In genomic region chr11:6542727-6543126, GRCh38 we compare ENCODE assay signal across 19 cellular contexts. TPM values are rescaled to one million over a fixed set of nuclear protein-coding genes. Genes with fewer than 3 reads are reported as not detected.
DNase-seq lines count a peak whose midpoint lies in the region; ATAC-seq and TF ChIP-seq lines count a peak whose summit lies in the region.
"Had no signal": no experiment of that assay in that cellular context is flagged by ENCODE, and none has a peak within 500 bp of the region (broad histone marks: within the 10 kb centered on the region; RNA-seq: fewer than 3 reads in every experiment).

No MANE protein-coding gene starts in this region.

- peak overlapping the region; percentile 23 for H3K27ac Mint-ChIP-seq in CD8-positive, alpha-beta T cell
- H3K27ac Mint-ChIP-seq in T-helper 17 cell: peak overlapping the region; percentile 90
- peak overlapping the region; percentile 33 for H3K27ac Mint-ChIP-seq in stimulated activated naive B cell treated with anti-CD40 and anti-IgM and Interleukin-4, amounts not matched to agents 10 μg/mL and 1 μg/mL and 100 μg/mL, for 72 hours
- no peak overlapping the region for H3K27ac Mint-ChIP-seq in CD14-positive monocyte

- POLR2A ChIA-PET in CD8-positive, alpha-beta T cell (lab: Charles Lee): interaction anchor here (1.1 kb wide), 1 partner anchor 141 kb away, joined by 3 read pairs; the partner anchor contains the start of gene MRPL17

- H3K4me1 ChIP-seq in CD8-positive, alpha-beta T cell (ENCODE audit: insufficient read depth, low read length): no peaks in the 10 kb centered on the region
- H3K4me1 ChIP-seq: SJSA1 had no signal

- no peak for TF ChIP-seq CTCF in CD8-positive, alpha-beta T cell (IDR thresholded peaks at IDR 0.05)
- TF ChIP-seq CTCF in CD14-positive monocyte (IDR thresholded peaks at IDR 0.05): no peak

- CTCF ChIA-PET in CD8-positive, alpha-beta T cell (lab: Charles Lee): interaction anchor here (1.0 to 3.2 kb wide), 4 partner anchors 11 to 140 kb away, joined by 3 to 13 read pairs (median 4); partner anchors contain the start of gene MRPL17

- no peaks in the 10 kb centered on the region for H3K27me3 ChIP-seq in CD8-positive, alpha-beta T cell (ENCODE audit: insufficient read depth, low read length)
- H3K27me3 ChIP-seq: SJSA1 had no signal

- H3K9me3 ChIP-seq in CD8-positive, alpha-beta T cell (ENCODE audit: low read length): no peaks in the 10 kb centered on the region
- H3K9me3 ChIP-seq in T-helper 17 cell (ENCODE audit: control insufficient read depth, low read length, poor library complexity, severe bottlenecking): no peaks in the 10 kb centered on the region
- H3K9me3 ChIP-seq: SJSA1 had no signal

- H3K4me3 ChIP-seq in CD8-positive, alpha-beta T cell (ENCODE audit: low read depth, low read length): no peak overlapping the region
- H3K4me3 ChIP-seq: SJSA1 had no signal

- no peaks in the 10 kb centered on the region for H3K36me3 ChIP-seq in CD8-positive, alpha-beta T cell (ENCODE audit: insufficient read depth, low read length)
- H3K36me3 ChIP-seq: SJSA1 had no signal

- H3K9me3 Mint-ChIP-seq in CD8-positive, alpha-beta T cell: no peaks in the 10 kb centered on the region
- H3K9me3 Mint-ChIP-seq in stimulated activated naive B cell treated with anti-CD40 and anti-IgM and Interleukin-4, amounts not matched to agents 10 μg/mL and 1 μg/mL and 100 μg/mL, for 72 hours: no peaks in the 10 kb centered on the region
- H3K9me3 Mint-ChIP-seq in CD14-positive monocyte: no peaks in the 10 kb centered on the region

- H3K4me3 Mint-ChIP-seq in CD8-positive, alpha-beta T cell: no peak overlapping the region
- H3K4me3 Mint-ChIP-seq in T-helper 17 cell (peak overlapping the region; percentile 73), CD14-positive monocyte (no peak overlapping the region)
- no peak overlapping the region for H3K4me3 Mint-ChIP-seq in stimulated activated naive B cell treated with anti-CD40 and anti-IgM and Interleukin-4, amounts not matched to agents 10 μg/mL and 1 μg/mL and 100 μg/mL, for 72 hours

- H3K36me3 Mint-ChIP-seq in CD8-positive, alpha-beta T cell: peaks cover 33% of the 10 kb centered on the region
- peaks cover 2% of the 10 kb centered on the region for H3K36me3 Mint-ChIP-seq in T-helper 17 cell (ENCODE audit: low read depth)
- H3K36me3 Mint-ChIP-seq in stimulated activated naive B cell treated with anti-CD40 and anti-IgM and Interleukin-4, amounts not matched to agents 10 μg/mL and 1 μg/mL and 100 μg/mL, for 72 hours: peaks cover 22 to 35% of the 10 kb centered on the region in 2 donors
- H3K36me3 Mint-ChIP-seq in CD14-positive monocyte: peaks cover 20 to 26% of the 10 kb centered on the region in 2 donors

- no peaks in the 10 kb centered on the region for H3K27me3 Mint-ChIP-seq in CD8-positive, alpha-beta T cell (ENCODE audit: low read depth)
- H3K27me3 Mint-ChIP-seq in T-helper 17 cell (no peaks in the 10 kb centered on the region), CD14-positive monocyte (ENCODE audit: low read depth in 3 of 3) (peaks cover 0 to 4% (median 1%) of the 10 kb centered on the region in 3 donors)
- H3K27me3 Mint-ChIP-seq in stimulated activated naive B cell treated with anti-CD40 and anti-IgM and Interleukin-4, amounts not matched to agents 10 μg/mL and 1 μg/mL and 100 μg/mL, for 72 hours: no peaks in the 10 kb centered on the region

- intact Hi-C loops in CD8-positive, alpha-beta T cell (cut with DNase I, micrococcal nuclease): no loop called here
- intact Hi-C loops in CD14-positive monocyte (cut with micrococcal nuclease): no loop called here

- H3K4me1 Mint-ChIP-seq in CD8-positive, alpha-beta T cell (ENCODE audit: low read depth): peaks cover 9% of the 10 kb centered on the region
- peaks cover 18% of the 10 kb centered on the region for H3K4me1 Mint-ChIP-seq in T-helper 17 cell
- H3K4me1 Mint-ChIP-seq in stimulated activated naive B cell treated with anti-CD40 and anti-IgM and Interleukin-4, amounts not matched to agents 10 μg/mL and 1 μg/mL and 100 μg/mL, for 72 hours: no peaks in the 10 kb centered on the region
- peaks cover 5% of the 10 kb centered on the region for H3K4me1 Mint-ChIP-seq in CD14-positive monocyte

- no peak overlapping the region for H3K27ac ChIP-seq in CD8-positive, alpha-beta T cell (ENCODE audit: low read depth, low read length)
- H3K27ac ChIP-seq: SJSA1 had no signal

- DNase-seq in CD8-positive, alpha-beta T cell: no peak
- no peak for DNase-seq in T-helper 17 cell
- DNase-seq in central memory CD4-positive, alpha-beta T cell: peak; percentile 17
- no peak for DNase-seq in stimulated activated naive B cell treated with anti-CD40 and anti-IgM and Interleukin-4, amounts not matched to agents 10 μg/mL and 1 μg/mL and 100 μg/mL, for 72 hours
- no peak for DNase-seq in amniotic stem cell (lab: John Stamatoyannopoulos, UW)
- no peak for DNase-seq in CD14-positive monocyte (ENCODE audit: low spot score)
- DNase-seq: C1 segment of cervical spinal cord, HCEC 1CT, NCI-H1048, NCI-H1417, NCI-H1694, NCI-H2081, NCI-H226, NCI-H510A, NCI-H69, Right ventricle myocardium superior, RPMI8226 had no signal

- peak; percentile 56 for ATAC-seq in CD8-positive, alpha-beta T cell
- ATAC-seq in T-helper 17 cell (peak; percentile 78), GM18520 (IDR thresholded peaks at IDR 0.05; ENCODE audit: unreplicated experiment) (no peak)
- ATAC-seq in stimulated activated naive B cell treated with anti-CD40 and anti-IgM and Interleukin-4, amounts not matched to agents 10 μg/mL and 1 μg/mL and 100 μg/mL, for 72 hours (replicated peaks): no peak

RNA-seq across cellular contexts. Expression of gene DNHD1, which starts 45.6 kb away (rescaled TPM):
- 10 to 100 TPM; 34.6 to 41.1 TPM for total RNA-seq in CD8-positive, alpha-beta T cell
- 10 to 100 TPM; 27.5 to 39.9 TPM for total RNA-seq in T-helper 17 cell
- polyA plus RNA-seq in CD14-positive monocyte: under 1 TPM; 0.24 to 0.59 TPM

Comparison
In these comparisons a context has a peak if more than half of its experiments do, and no peak if none do; other contexts are left out.
1. ATAC-seq: peak in CD8-positive, alpha-beta T cell (single experiment) and T-helper 17 cell (single experiment); none in stimulated activated naive B cell treated with anti-CD40 and anti-IgM and Interleukin-4, amounts not matched to agents 10 μg/mL and 1 μg/mL and 100 μg/mL, for 72 hours (0 of 2) and GM18520 (single experiment).
2. H3K27ac Mint-ChIP-seq: peak in CD8-positive, alpha-beta T cell (single experiment), T-helper 17 cell (single experiment) and stimulated activated naive B cell treated with anti-CD40 and anti-IgM and Interleukin-4, amounts not matched to agents 10 μg/mL and 1 μg/mL and 100 μg/mL, for 72 hours (single experiment); none in CD14-positive monocyte (0 of 7).